ENCODE assay signal across 10 cellular contexts in the genomic region with DNA sequence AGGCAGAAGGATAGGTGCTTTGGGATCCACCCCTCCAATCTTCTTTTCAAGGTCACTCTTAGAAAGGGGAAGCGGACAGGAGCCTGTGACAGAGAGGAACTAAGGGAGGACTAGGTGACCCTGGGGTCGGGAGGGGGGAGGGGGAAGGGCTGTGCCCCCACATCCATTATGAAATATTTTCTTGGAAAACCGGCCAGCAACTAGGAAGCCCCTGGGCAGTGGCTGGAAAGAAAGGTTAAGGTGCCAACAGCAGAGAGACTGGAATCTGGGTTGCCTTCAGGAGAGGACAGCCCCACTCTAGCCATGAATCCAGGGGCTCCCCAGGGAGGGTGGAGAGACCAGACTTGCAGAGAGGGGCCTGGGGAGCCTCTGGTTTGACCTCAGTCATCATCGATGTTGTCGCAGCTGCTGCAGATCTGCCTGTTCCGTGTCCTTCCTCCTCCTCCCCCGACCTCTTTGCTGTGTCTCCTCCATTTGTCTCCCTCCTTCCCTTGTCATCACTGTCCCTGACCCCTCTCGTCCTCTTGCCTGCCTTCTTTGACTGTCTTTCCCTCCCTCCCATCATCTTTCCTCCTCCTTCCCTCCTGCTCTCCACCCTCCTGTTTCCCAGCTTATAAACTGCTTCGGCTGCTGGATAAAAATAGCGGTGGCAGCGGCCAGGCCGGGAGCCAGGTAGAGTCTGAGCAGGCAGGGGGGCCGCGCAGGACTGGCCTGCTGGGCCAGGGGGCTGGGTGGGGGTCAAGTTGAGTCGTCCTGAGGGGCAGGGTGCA. TPM values are rescaled to one million over a fixed set of nuclear protein-coding genes. Genes with fewer than 3 reads are reported as not detected.
DNase-seq lines count a peak whose midpoint lies in the region; ATAC-seq, FAIRE-seq and TF ChIP-seq lines count a peak whose summit lies in the region.
"Had no signal": no experiment of that assay in that cellular context is flagged by ENCODE, and none has a peak within 500 bp of the region (broad histone marks: within the 10 kb centered on the region; RNA-seq: fewer than 3 reads in every experiment).

No MANE protein-coding gene starts in this region.

- no peaks in the 10 kb centered on the region for H3K36me3 Mint-ChIP-seq in CD8-positive, alpha-beta memory T cell
- H3K36me3 Mint-ChIP-seq in T-helper 17 cell (ENCODE audit: low read depth), result no peaks in the 10 kb centered on the region

- peaks cover 10% of the 10 kb centered on the region for H3K4me1 ChIP-seq in CD8-positive, alpha-beta memory T cell (ENCODE audit: insufficient read depth, low read length)
- H3K4me1 ChIP-seq in HepG2 (ENCODE audit: insufficient read depth, low read length), result peaks cover 65% of the 10 kb centered on the region
- peaks cover 14% of the 10 kb centered on the region for H3K4me1 ChIP-seq in PC-3 (ENCODE audit: insufficient read depth, low read length)

- no peak overlapping the region for H3K4me3 ChIP-seq in CD8-positive, alpha-beta memory T cell (ENCODE audit: low read length)
- H3K4me3 ChIP-seq in HepG2 (replicated peaks in 1 of 3; ENCODE audit: insufficient read depth in 1 of 3, low read depth in 2 of 3, low read length in 3 of 3) (no peak overlapping the region), PC-3 (ENCODE audit: low read length) (no peak overlapping the region)
- H3K4me3 ChIP-seq: body of pancreas had no signal

- H4K20me1 ChIP-seq in HepG2 (ENCODE audit: insufficient read depth, low read length), result no peaks in the 10 kb centered on the region
- peaks cover 5% of the 10 kb centered on the region; the same call in 1 of the 2 replicates for H4K20me1 ChIP-seq in PC-3 (ENCODE audit: low read length)

- no peaks in the 10 kb centered on the region for H3K9me3 Mint-ChIP-seq in CD8-positive, alpha-beta memory T cell
- H3K9me3 Mint-ChIP-seq: stimulated activated naive CD8-positive, alpha-beta T cell treated with anti-CD3 and anti-CD28 coated beads, Interleukin-15, Interleukin-2, amounts not matched to agents 100 ng/mL and 50 ng/mL, for 24 hours had no signal

- H2AFZ ChIP-seq in HepG2 (ENCODE audit: low read length) (no peak overlapping the region), PC-3 (ENCODE audit: low read length) (no peak overlapping the region)

- WGBS in HepG2 (ENCODE audit: low lambda C conversion rate), result 90% methylated on average over 15 of the region's 15 CpGs

- no TSS peak for BruUV-seq in HepG2 (replicated peaks; lab: Mats Ljungman, UMichigan)
- no TSS peak for BruUV-seq in PC-3 (replicated peaks; lab: Mats Ljungman, UMichigan)

- peak overlapping the region; percentile 61 for H3K27ac ChIP-seq in CD8-positive, alpha-beta memory T cell (ENCODE audit: low read depth, low read length)
- H3K27ac ChIP-seq in HepG2 (ENCODE audit: extremely low read length, insufficient read depth, low read length), result no peak overlapping the region
- no peak overlapping the region for H3K27ac ChIP-seq in PC-3 (ENCODE audit: low read length)
- H3K27ac ChIP-seq: C4-2B had no signal

- no peaks in the 10 kb centered on the region for H3K36me3 ChIP-seq in CD8-positive, alpha-beta memory T cell (ENCODE audit: insufficient read depth, low read length)
- peaks cover 7 to 13% of the 10 kb centered on the region in 2 experiments; a peak in 4 of 5 replicates for H3K36me3 ChIP-seq in HepG2 (replicated peaks in 1 of 2; ENCODE audit: control insufficient read depth in 1 of 2, insufficient read depth in 2 of 2, low read length in 2 of 2)
- H3K36me3 ChIP-seq in PC-3 (ENCODE audit: low read depth, low read length), result peaks cover 5% of the 10 kb centered on the region; the same call in 1 of the 2 replicates

- H3K79me2 ChIP-seq in HepG2 (ENCODE audit: insufficient read depth, low read length) (peaks cover 17% of the 10 kb centered on the region), PC-3 (ENCODE audit: low read length) (peaks cover 32% of the 10 kb centered on the region)

- TF ChIP-seq CTCF in HepG2 (CRISPR knock-in tag; IDR thresholded peaks at IDR 0.05) (no peak), PC-3 (conservative IDR thresholded peaks at IDR 0.05; ENCODE audit: low read depth, low read length) (no peak)

- intact Hi-C loops in HepG2 (cut with micrococcal nuclease; ENCODE audit: unreplicated experiment), result no loop called here
- intact Hi-C loops in PC-3 (cut with micrococcal nuclease), result no loop called here

- no peak for FAIRE-seq in HepG2 (lab: Jason Lieb, UNC)

- no peaks in the 10 kb centered on the region for H3F3A ChIP-seq in PC-3 (ENCODE audit: low read length, unreplicated experiment)

- DNase-seq in CD8-positive, alpha-beta memory T cell, result no peak
- DNase-seq in T-helper 17 cell, result no peak
- DNase-seq in HepG2 (ENCODE audit: low spot score), result no peak
- DNase-seq in PC-3, result no peak
- DNase-seq: body of pancreas, T1000 had no signal

- no peak for TF ChIP-seq RAD21 in HepG2 (CRISPR knock-in tag; IDR thresholded peaks at IDR 0.05)

- H3K9me2 ChIP-seq in PC-3 (replicated peaks; ENCODE audit: low read length), result no peaks in the 10 kb centered on the region

- ATAC-seq in T-helper 17 cell (no peak), HepG2 (no peak), HG03097 (IDR thresholded peaks at IDR 0.05; ENCODE audit: low FRiP score, unreplicated experiment) (no peak), PC-3 (no peak), GM19467 (IDR thresholded peaks at IDR 0.05; ENCODE audit: unreplicated experiment) (no peak)
- ATAC-seq: body of pancreas had no signal

- in situ Hi-C loops in HepG2 (cut with HindIII; ENCODE audit: extremely low pct_ligation_motif_present, low pct_unique_long_range_greater_than_20kb), result no loop called here

- no peaks in the 10 kb centered on the region for H3K9me3 ChIP-seq in CD8-positive, alpha-beta memory T cell (ENCODE audit: low read length)
- H3K9me3 ChIP-seq in T-helper 17 cell (ENCODE audit: control insufficient read depth, low read length, poor library complexity, severe bottlenecking) (no peaks in the 10 kb centered on the region), HepG2 (ENCODE audit: low read length) (no peaks in the 10 kb centered on the region), PC-3 (ENCODE audit: low read length) (no peaks in the 10 kb centered on the region)
- H3K9me3 ChIP-seq: body of pancreas had no signal

- POLR2A ChIA-PET in CD8-positive, alpha-beta memory T cell (lab: Charles Lee), result interaction anchor here (1.4 kb wide), 1 partner anchor 11 kb away, joined by 3 read pairs; no protein-coding TSS in a partner anchor
- POLR2A ChIA-PET in HepG2 (lab: Yijun Ruan, JAX), result no interaction called here
- POLR2A ChIA-PET in PC-3 (lab: Charles Lee; ENCODE audit: unreplicated experiment), result no interaction called here

- H3K4me1 Mint-ChIP-seq in CD8-positive, alpha-beta memory T cell, result peaks cover 15 to 21% (median 16%) of the 10 kb centered on the region in 3 donors
- H3K4me1 Mint-ChIP-seq in T-helper 17 cell, result peaks cover 21% of the 10 kb centered on the region

- peak overlapping the region in 1 of 7 donors; percentile 27 for H3K4me3 Mint-ChIP-seq in CD8-positive, alpha-beta memory T cell
- H3K4me3 Mint-ChIP-seq in T-helper 17 cell, result peak overlapping the region; percentile 72

- H3K9ac ChIP-seq in HepG2 (ENCODE audit: insufficient read depth, low read depth, low read length) (no peak overlapping the region), PC-3 (ENCODE audit: low read length) (no peak overlapping the region)

- TF ChIP-seq EP300 in HepG2 (IDR thresholded peaks at IDR 0.05; ENCODE audit: low read depth in 2 of 2, low read length in 2 of 2) (no peak), HepG2 (CRISPR knock-in tag; IDR thresholded peaks at IDR 0.05; ENCODE audit: borderline replicate concordance) (no peak)

- H3K27me3 Mint-ChIP-seq in CD8-positive, alpha-beta memory T cell, result no peaks in the 10 kb centered on the region
- no peaks in the 10 kb centered on the region for H3K27me3 Mint-ChIP-seq in T-helper 17 cell
- H3K27me3 Mint-ChIP-seq: stimulated activated naive CD8-positive, alpha-beta T cell treated with anti-CD3 and anti-CD28 coated beads, Interleukin-15, Interleukin-2, amounts not matched to agents 100 ng/mL and 50 ng/mL, for 24 hours had no signal

- no peaks in the 10 kb centered on the region for H3K27me3 ChIP-seq in CD8-positive, alpha-beta memory T cell (ENCODE audit: insufficient read depth, low read length, poor library complexity, severe bottlenecking)
- H3K27me3 ChIP-seq in HepG2 (ENCODE audit: control insufficient read depth in 1 of 2, insufficient read depth in 2 of 2, low read length in 2 of 2) (0 out of 5 replicates have a peak, but pooled peaks cover 0 to 1% of the 10 kb centered on the region in 2 experiments), PC-3 (ENCODE audit: low read length) (no peaks in the 10 kb centered on the region)
- H3K27me3 ChIP-seq: body of pancreas had no signal

- CTCF ChIA-PET in CD8-positive, alpha-beta memory T cell (lab: Charles Lee), result interaction anchor here (2.4 to 8.0 kb wide), 3 partner anchors 9 to 30 kb away, joined by 7 to 69 read pairs (median 22); a partner anchor contains a TSS
- CTCF ChIA-PET in HepG2 (lab: Yijun Ruan, JAX; ENCODE audit: low intra/inter-chr PET ratio, low total read pairs) (no interaction called here), PC-3 (lab: Charles Lee) (no interaction called here)

- no peak overlapping the region for H3K4me2 ChIP-seq in HepG2 (ENCODE audit: low read depth, low read length)
- H3K4me2 ChIP-seq in PC-3 (ENCODE audit: low read length), result no peak overlapping the region

- TF ChIP-seq POLR2A in HepG2 (IDR thresholded peaks at IDR 0.05; ENCODE audit: insufficient read depth in 1 of 2, low read depth in 2 of 2, low read length in 2 of 2), result no peak

- no peak overlapping the region for H3K27ac Mint-ChIP-seq in CD8-positive, alpha-beta memory T cell
- H3K27ac Mint-ChIP-seq in T-helper 17 cell, result no peak overlapping the region
- H3K27ac Mint-ChIP-seq: stimulated activated naive CD8-positive, alpha-beta T cell treated with anti-CD3 and anti-CD28 coated beads, Interleukin-15, Interleukin-2, amounts not matched to agents 100 ng/mL and 50 ng/mL, for 24 hours had no signal

RNA-seq across cellular contexts. Expression of a gene that starts 3.2 kb away (rescaled TPM):
- 100 to 1,000 TPM; 116 TPM for total RNA-seq in CD8-positive, alpha-beta memory T cell
- 3.6 TPM for polyA plus RNA-seq in CD8-positive, alpha-beta memory T cell
- total RNA-seq in T-helper 17 cell (1 to 10 TPM; 1.4 to 3.4 TPM), HepG2 (2016; rRNA removed; fragmentation: Illumina TruSeq; extraction: Trizol) (23.1 and 43.2 TPM in 2 replicates), PC-3 (2014; rRNA removed) (54.7 and 60.4 TPM in 2 replicates)
- 19.7 and 24.6 TPM in 2 replicates for total RNA-seq in HepG2 (2016; cell fraction: cytosol; rRNA removed; fragmentation: Illumina TruSeq; extraction: Trizol; ENCODE audit: low read depth)
- 22.9 and 41.9 TPM in 2 replicates for total RNA-seq in HepG2 (2016; cell fraction: insoluble cytoplasmic fraction; rRNA removed; fragmentation: Illumina TruSeq; extraction: Trizol)
- 37.5 and 40.9 TPM in 2 replicates for total RNA-seq in HepG2 (2016; cell fraction: membrane; rRNA removed; fragmentation: Illumina TruSeq; extraction: Trizol)
- 42.6 and 53.1 TPM in 2 replicates for total RNA-seq in HepG2 (2016; cell fraction: nucleus; rRNA removed; fragmentation: Illumina TruSeq; extraction: Trizol)
- polyA plus RNA-seq in HepG2 (2011; rRNA removed), result 95.5 and 106 TPM in 2 replicates
- polyA plus RNA-seq in HepG2 (2011; cell fraction: cytosol; rRNA removed), result 92.8 and 113 TPM in 2 replicates
- polyA plus RNA-seq in HepG2 (2011; cell fraction: nucleus; rRNA removed), result 132 and 138 TPM in 2 replicates
- 38.8 and 43.9 TPM in 2 replicates for polyA plus RNA-seq in HepG2 (2012)
- 32.1 and 36.6 TPM in 2 replicates for polyA plus RNA-seq in HepG2 (2016; cell fraction: cytosol; fragmentation: Illumina TruSeq; extraction: Trizol; ENCODE audit: low read depth)
- polyA plus RNA-seq in HepG2 (2016; cell fraction: insoluble cytoplasmic fraction; fragmentation: Illumina TruSeq; extraction: Trizol; ENCODE audit: low read depth), result 35.2 and 35.6 TPM in 2 replicates
- polyA plus RNA-seq in HepG2 (2016; cell fraction: membrane; fragmentation: Illumina TruSeq; extraction: Trizol; ENCODE audit: low read depth), result 48.6 and 49.6 TPM in 2 replicates
- 82.7 and 90.9 TPM in 2 replicates for polyA plus RNA-seq in HepG2 (2016; cell fraction: nucleus; fragmentation: Illumina TruSeq; extraction: Trizol; ENCODE audit: insufficient read depth, low read depth)
- 236 and 248 TPM in 2 replicates for polyA minus RNA-seq in HepG2 (2011; rRNA and poly(A)+ RNA removed; ENCODE audit: low replicate concordance)
- polyA minus RNA-seq in HepG2 (2011; cell fraction: cytosol; rRNA and poly(A)+ RNA removed), result 35.4 and 40.0 TPM in 2 replicates
- 37.0 and 39.3 TPM in 2 replicates for polyA minus RNA-seq in HepG2 (2011; cell fraction: nucleus; rRNA and poly(A)+ RNA removed)

RNA-seq across cellular contexts. Expression of a gene that starts 9.8 kb away (rescaled TPM):
- not detected for total RNA-seq in CD8-positive, alpha-beta memory T cell
- not detected for polyA plus RNA-seq in CD8-positive, alpha-beta memory T cell
- total RNA-seq in T-helper 17 cell (not detected), HepG2 (2016; rRNA removed; fragmentation: Illumina TruSeq; extraction: Trizol) (not detected in 2 replicates), PC-3 (2014; rRNA removed) (not detected in 2 replicates)
- total RNA-seq in HepG2 (2016; cell fraction: cytosol; rRNA removed; fragmentation: Illumina TruSeq; extraction: Trizol; ENCODE audit: low read depth), result not detected in 2 replicates
- not detected in 2 replicates for total RNA-seq in HepG2 (2016; cell fraction: insoluble cytoplasmic fraction; rRNA removed; fragmentation: Illumina TruSeq; extraction: Trizol)
- not detected in 2 replicates for total RNA-seq in HepG2 (2016; cell fraction: membrane; rRNA removed; fragmentation: Illumina TruSeq; extraction: Trizol)
- total RNA-seq in HepG2 (2016; cell fraction: nucleus; rRNA removed; fragmentation: Illumina TruSeq; extraction: Trizol), result not detected in 2 replicates
- polyA plus RNA-seq in HepG2 (2011; rRNA removed), result 0.14 TPM in 1 of 2 replicates, not detected in the other
- polyA plus RNA-seq in HepG2 (2011; cell fraction: cytosol; rRNA removed), result 0.09 TPM in 1 of 2 replicates, not detected in the other
- polyA plus RNA-seq in HepG2 (2011; cell fraction: nucleus; rRNA removed), result 0.24 TPM in 1 of 2 replicates, not detected in the other
- polyA plus RNA-seq in HepG2 (2012), result not detected in 2 replicates
- not detected in 2 replicates for polyA plus RNA-seq in HepG2 (2016; cell fraction: cytosol; fragmentation: Illumina TruSeq; extraction: Trizol; ENCODE audit: low read depth)
- polyA plus RNA-seq in HepG2 (2016; cell fraction: insoluble cytoplasmic fraction; fragmentation: Illumina TruSeq; extraction: Trizol; ENCODE audit: low read depth), result not detected in 2 replicates
- not detected in 2 replicates for polyA plus RNA-seq in HepG2 (2016; cell fraction: membrane; fragmentation: Illumina TruSeq; extraction: Trizol; ENCODE audit: low read depth)
- not detected in 2 replicates for polyA plus RNA-seq in HepG2 (2016; cell fraction: nucleus; fragmentation: Illumina TruSeq; extraction: Trizol; ENCODE audit: insufficient read depth, low read depth)
- not detected in 2 replicates for polyA minus RNA-seq in HepG2 (2011; rRNA and poly(A)+ RNA removed; ENCODE audit: low replicate concordance)
- polyA minus RNA-seq in HepG2 (2011; cell fraction: cytosol; rRNA and poly(A)+ RNA removed), result not detected in 2 replicates
- polyA minus RNA-seq in HepG2 (2011; cell fraction: nucleus; rRNA and poly(A)+ RNA removed), result not detected in 2 replicates

RNA-seq across cellular contexts. Expression of a gene that starts 20.3 kb away (rescaled TPM):
- 1,000 to 10,000 TPM; 2,387 to 2,400 TPM for total RNA-seq in CD8-positive, alpha-beta memory T cell
- 460 TPM for polyA plus RNA-seq in CD8-positive, alpha-beta memory T cell
- total RNA-seq in T-helper 17 cell (100 to 1,000 TPM; 454 to 478 TPM), HepG2 (2016; rRNA removed; fragmentation: Illumina TruSeq; extraction: Trizol) (1,472 and 2,212 TPM in 2 replicates), PC-3 (2014; rRNA removed) (1,280 and 1,322 TPM in 2 replicates)
- total RNA-seq in HepG2 (2016; cell fraction: cytosol; rRNA removed; fragmentation: Illumina TruSeq; extraction: Trizol; ENCODE audit: low read depth), result 123 and 155 TPM in 2 replicates
- total RNA-seq in HepG2 (2016; cell fraction: insoluble cytoplasmic fraction; rRNA removed; fragmentation: Illumina TruSeq; extraction: Trizol), result 1,508 and 1,964 TPM in 2 replicates
- total RNA-seq in HepG2 (2016; cell fraction: membrane; rRNA removed; fragmentation: Illumina TruSeq; extraction: Trizol), result 383 and 490 TPM in 2 replicates
- total RNA-seq in HepG2 (2016; cell fraction: nucleus; rRNA removed; fragmentation: Illumina TruSeq; extraction: Trizol), result 1,014 and 1,081 TPM in 2 replicates
- 1,076 and 1,325 TPM in 2 replicates for polyA plus RNA-seq in HepG2 (2011; rRNA removed)
- 1,072 and 1,224 TPM in 2 replicates for polyA plus RNA-seq in HepG2 (2011; cell fraction: cytosol; rRNA removed)
- 279 and 406 TPM in 2 replicates for polyA plus RNA-seq in HepG2 (2011; cell fraction: nucleus; rRNA removed)
- 1,683 and 1,883 TPM in 2 replicates for polyA plus RNA-seq in HepG2 (2012)
- polyA plus RNA-seq in HepG2 (2016; cell fraction: cytosol; fragmentation: Illumina TruSeq; extraction: Trizol; ENCODE audit: low read depth), result 155 and 188 TPM in 2 replicates
- polyA plus RNA-seq in HepG2 (2016; cell fraction: insoluble cytoplasmic fraction; fragmentation: Illumina TruSeq; extraction: Trizol; ENCODE audit: low read depth), result 2,023 and 2,380 TPM in 2 replicates
- polyA plus RNA-seq in HepG2 (2016; cell fraction: membrane; fragmentation: Illumina TruSeq; extraction: Trizol; ENCODE audit: low read depth), result 336 and 456 TPM in 2 replicates
- 1,245 and 1,272 TPM in 2 replicates for polyA plus RNA-seq in HepG2 (2016; cell fraction: nucleus; fragmentation: Illumina TruSeq; extraction: Trizol; ENCODE audit: insufficient read depth, low read depth)
- polyA minus RNA-seq in HepG2 (2011; rRNA and poly(A)+ RNA removed; ENCODE audit: low replicate concordance), result 1,001 and 1,123 TPM in 2 replicates
- 1,091 and 1,101 TPM in 2 replicates for polyA minus RNA-seq in HepG2 (2011; cell fraction: cytosol; rRNA and poly(A)+ RNA removed)
- polyA minus RNA-seq in HepG2 (2011; cell fraction: nucleus; rRNA and poly(A)+ RNA removed), result 271 and 440 TPM in 2 replicates

RNA-seq across cellular contexts. Expression of a gene that starts 30.8 kb away (rescaled TPM):
- 10 to 100 TPM; 34.8 to 35.7 TPM for total RNA-seq in CD8-positive, alpha-beta memory T cell
- polyA plus RNA-seq in CD8-positive, alpha-beta memory T cell, result 49.0 TPM
- total RNA-seq in T-helper 17 cell (10 to 100 TPM; 14.7 to 15.2 TPM), HepG2 (2016; rRNA removed; fragmentation: Illumina TruSeq; extraction: Trizol) (34.9 and 61.1 TPM in 2 replicates), PC-3 (2014; rRNA removed) (90.6 and 109 TPM in 2 replicates)
- total RNA-seq in HepG2 (2016; cell fraction: cytosol; rRNA removed; fragmentation: Illumina TruSeq; extraction: Trizol; ENCODE audit: low read depth), result 21.2 and 24.1 TPM in 2 replicates
- 35.1 and 62.8 TPM in 2 replicates for total RNA-seq in HepG2 (2016; cell fraction: insoluble cytoplasmic fraction; rRNA removed; fragmentation: Illumina TruSeq; extraction: Trizol)
- 44.9 and 53.8 TPM in 2 replicates for total RNA-seq in HepG2 (2016; cell fraction: membrane; rRNA removed; fragmentation: Illumina TruSeq; extraction: Trizol)
- 56.1 and 63.9 TPM in 2 replicates for total RNA-seq in HepG2 (2016; cell fraction: nucleus; rRNA removed; fragmentation: Illumina TruSeq; extraction: Trizol)
- 148 and 168 TPM in 2 replicates for polyA plus RNA-seq in HepG2 (2011; rRNA removed)
- 139 and 176 TPM in 2 replicates for polyA plus RNA-seq in HepG2 (2011; cell fraction: cytosol; rRNA removed)
- polyA plus RNA-seq in HepG2 (2011; cell fraction: nucleus; rRNA removed), result 99.4 and 112 TPM in 2 replicates
- polyA plus RNA-seq in HepG2 (2012), result 54.8 and 61.1 TPM in 2 replicates
- polyA plus RNA-seq in HepG2 (2016; cell fraction: cytosol; fragmentation: Illumina TruSeq; extraction: Trizol; ENCODE audit: low read depth), result 26.8 and 34.1 TPM in 2 replicates
- 41.4 and 43.9 TPM in 2 replicates for polyA plus RNA-seq in HepG2 (2016; cell fraction: insoluble cytoplasmic fraction; fragmentation: Illumina TruSeq; extraction: Trizol; ENCODE audit: low read depth)
- polyA plus RNA-seq in HepG2 (2016; cell fraction: membrane; fragmentation: Illumina TruSeq; extraction: Trizol; ENCODE audit: low read depth), result 45.2 and 53.5 TPM in 2 replicates
- polyA plus RNA-seq in HepG2 (2016; cell fraction: nucleus; fragmentation: Illumina TruSeq; extraction: Trizol; ENCODE audit: insufficient read depth, low read depth), result 95.9 and 97.5 TPM in 2 replicates
- polyA minus RNA-seq in HepG2 (2011; rRNA and poly(A)+ RNA removed; ENCODE audit: low replicate concordance), result 148 and 221 TPM in 2 replicates
- polyA minus RNA-seq in HepG2 (2011; cell fraction: cytosol; rRNA and poly(A)+ RNA removed), result 47.0 and 47.4 TPM in 2 replicates
- 26.1 and 26.9 TPM in 2 replicates for polyA minus RNA-seq in HepG2 (2011; cell fraction: nucleus; rRNA and poly(A)+ RNA removed)

RNA-seq across cellular contexts. Expression of a gene that starts 38.8 kb away (rescaled TPM):
- total RNA-seq in CD8-positive, alpha-beta memory T cell, result 10 to 100 TPM; 33.1 to 34.3 TPM
- polyA plus RNA-seq in CD8-positive, alpha-beta memory T cell, result 5.3 TPM
- total RNA-seq in T-helper 17 cell (10 to 100 TPM; 59.2 to 62.8 TPM), HepG2 (2016; rRNA removed; fragmentation: Illumina TruSeq; extraction: Trizol) (14.5 and 15.0 TPM in 2 replicates), PC-3 (2014; rRNA removed) (7.4 and 28.7 TPM in 2 replicates)
- 5.3 and 5.4 TPM in 2 replicates for total RNA-seq in HepG2 (2016; cell fraction: cytosol; rRNA removed; fragmentation: Illumina TruSeq; extraction: Trizol; ENCODE audit: low read depth)
- total RNA-seq in HepG2 (2016; cell fraction: insoluble cytoplasmic fraction; rRNA removed; fragmentation: Illumina TruSeq; extraction: Trizol), result 15.7 and 16.3 TPM in 2 replicates
- total RNA-seq in HepG2 (2016; cell fraction: membrane; rRNA removed; fragmentation: Illumina TruSeq; extraction: Trizol), result 10.7 and 10.8 TPM in 2 replicates
- total RNA-seq in HepG2 (2016; cell fraction: nucleus; rRNA removed; fragmentation: Illumina TruSeq; extraction: Trizol), result 8.5 and 11.8 TPM in 2 replicates
- 6.7 and 8.5 TPM in 2 replicates for polyA plus RNA-seq in HepG2 (2011; rRNA removed)
- polyA plus RNA-seq in HepG2 (2011; cell fraction: cytosol; rRNA removed), result 7.7 and 9.3 TPM in 2 replicates
- 11.7 and 15.6 TPM in 2 replicates for polyA plus RNA-seq in HepG2 (2011; cell fraction: nucleus; rRNA removed)
- 7.1 TPM in 2 replicates for polyA plus RNA-seq in HepG2 (2012)
- polyA plus RNA-seq in HepG2 (2016; cell fraction: cytosol; fragmentation: Illumina TruSeq; extraction: Trizol; ENCODE audit: low read depth), result 3.3 and 4.0 TPM in 2 replicates
- 14.6 and 14.8 TPM in 2 replicates for polyA plus RNA-seq in HepG2 (2016; cell fraction: insoluble cytoplasmic fraction; fragmentation: Illumina TruSeq; extraction: Trizol; ENCODE audit: low read depth)
- polyA plus RNA-seq in HepG2 (2016; cell fraction: membrane; fragmentation: Illumina TruSeq; extraction: Trizol; ENCODE audit: low read depth), result 5.7 and 7.3 TPM in 2 replicates
- 14.2 and 16.3 TPM in 2 replicates for polyA plus RNA-seq in HepG2 (2016; cell fraction: nucleus; fragmentation: Illumina TruSeq; extraction: Trizol; ENCODE audit: insufficient read depth, low read depth)
- polyA minus RNA-seq in HepG2 (2011; rRNA and poly(A)+ RNA removed; ENCODE audit: low replicate concordance), result 3.3 and 10.9 TPM in 2 replicates
- 4.6 and 6.2 TPM in 2 replicates for polyA minus RNA-seq in HepG2 (2011; cell fraction: cytosol; rRNA and poly(A)+ RNA removed)
- polyA minus RNA-seq in HepG2 (2011; cell fraction: nucleus; rRNA and poly(A)+ RNA removed), result 4.5 and 8.3 TPM in 2 replicates

Comparison
In these comparisons a context has a peak if more than half of its experiments do, and no peak if none do; other contexts are left out.
1. RNA of a gene that starts 3.2 kb away (total RNA-seq): 116 TPM in CD8-positive, alpha-beta memory T cell, 54.7 to 60.4 TPM in PC-3 and 19.7 to 53.1 TPM in HepG2; 1.4 to 3.4 TPM in T-helper 17 cell; every median in the first group is over 4 times any median in the second.